ENCODE assay signal across 9 cellular contexts in the genomic region with DNA sequence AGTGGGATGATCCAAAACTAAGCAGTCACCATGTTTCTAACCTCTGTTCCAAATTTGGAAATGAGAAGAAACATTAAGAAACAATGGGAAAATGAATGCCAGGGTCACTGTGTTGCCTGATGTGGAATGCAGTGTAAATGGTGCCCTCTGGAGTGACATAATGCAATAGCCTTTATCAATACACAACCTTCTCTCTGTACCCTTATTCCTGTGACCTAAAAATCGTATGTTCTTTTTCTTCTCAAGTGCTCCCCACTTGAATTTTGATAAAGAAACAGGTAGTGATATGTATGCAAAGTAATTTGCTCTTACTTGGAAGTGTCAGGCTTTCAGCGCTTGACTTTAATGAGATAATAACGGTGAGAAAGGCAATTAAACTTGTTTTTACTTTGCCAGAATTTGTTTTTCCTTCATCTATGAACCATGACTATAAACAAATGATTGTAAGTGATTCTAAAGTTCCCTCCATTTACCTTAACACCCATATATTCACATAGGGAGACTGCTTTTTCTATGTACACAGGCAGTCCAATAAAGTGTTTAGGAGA.
DNase-seq lines count a peak whose midpoint lies in the region; ATAC-seq and TF ChIP-seq lines count a peak whose summit lies in the region.
"Had no signal": no experiment of that assay in that cellular context is flagged by ENCODE, and none has a peak within 500 bp of the region (broad histone marks: within the 10 kb centered on the region; RNA-seq: fewer than 3 reads in every experiment).

No MANE protein-coding gene starts in this region.

- H3K9ac ChIP-seq in SK-N-SH, result no peak overlapping the region

- 51% methylated on average over 3 of the region's 3 CpGs for WGBS in SK-N-SH (ENCODE audit: low lambda C conversion rate)
- 37 to 40% methylated on average over 3 of the region's 3 CpGs for WGBS in transverse colon (ENCODE audit: low coverage in 1 of 2), 2 donors

- H3F3A ChIP-seq in SK-N-SH (replicated peaks; ENCODE audit: insufficient read depth), result no peaks in the 10 kb centered on the region

- H3K9me3 ChIP-seq in cardiac muscle cell (ENCODE audit: low read depth) (no peaks in the 10 kb centered on the region), SK-N-SH (no peaks in the 10 kb centered on the region), transverse colon (no peaks in the 10 kb centered on the region)

- no peaks in the 10 kb centered on the region for H3K79me2 ChIP-seq in SK-N-SH (ENCODE audit: insufficient read depth)

- ATAC-seq in Right ventricle myocardium inferior (no peak), left ventricle myocardium superior (peak; percentile 74), GM18867 (IDR thresholded peaks at IDR 0.05; ENCODE audit: unreplicated experiment) (no peak), GM21515 (IDR thresholded peaks at IDR 0.05; ENCODE audit: unreplicated experiment) (no peak)

- no peak overlapping the region for H2AFZ ChIP-seq in SK-N-SH (ENCODE audit: low read depth)

- no peaks in the 10 kb centered on the region for H4K20me1 ChIP-seq in SK-N-SH (ENCODE audit: insufficient read depth)

- H3K4me1 ChIP-seq in cardiac muscle cell (ENCODE audit: low read depth) (peaks cover 3% of the 10 kb centered on the region), SK-N-SH (ENCODE audit: control insufficient read depth in 1 of 2, insufficient read depth in 2 of 2, low read depth in 1 of 2, low read length in 1 of 2) (no peaks in the 10 kb centered on the region), transverse colon (peaks cover 0 to 16% (median 2%) of the 10 kb centered on the region in 4 donors)

- TF ChIP-seq CTCF in cardiac muscle cell (IDR thresholded peaks at IDR 0.05; ENCODE audit: low read depth, low read length), result peak; percentile 47
- TF ChIP-seq CTCF in SK-N-SH (IDR thresholded peaks at IDR 0.05), result peak; percentile 63
- peak; percentile 35 to 66 (median 43) for TF ChIP-seq CTCF in transverse colon (IDR thresholded peaks at IDR 0.05)
- TF ChIP-seq CTCF in GM13976 (IDR thresholded peaks at IDR 0.05; ENCODE audit: borderline replicate concordance, control extremely low read depth, extremely low read depth, insufficient read depth, missing control alignments), result no peak

- no peaks in the 10 kb centered on the region for H3K9me2 ChIP-seq in SK-N-SH

- TF ChIP-seq EP300 in SK-N-SH (IDR thresholded peaks at IDR 0.05; ENCODE audit: borderline replicate concordance in 1 of 2, low read depth in 1 of 2, low read length in 1 of 2) (no peak), transverse colon (IDR thresholded peaks at IDR 0.05; ENCODE audit: low read depth) (no peak)

- TF ChIP-seq RAD21 in SK-N-SH (IDR thresholded peaks at IDR 0.05; ENCODE audit: low read length), result peak; percentile 83

- POLR2A ChIA-PET in SK-N-SH (lab: Yijun Ruan, JAX), result no interaction called here

- H3K4me2 ChIP-seq in SK-N-SH, result no peak overlapping the region

- peak; percentile 50 to 64 for DNase-seq in cardiac muscle cell (ENCODE audit: low read depth in 1 of 2, low spot score in 1 of 2)
- DNase-seq in Right ventricle myocardium inferior (ENCODE audit: missing footprints), result no peak
- peak; percentile 47 for DNase-seq in SK-N-SH
- DNase-seq in left ventricle myocardium superior, result no peak
- DNase-seq in transverse colon, result no peak
- no peak for DNase-seq in GM13976 (ENCODE audit: low spot score)
- DNase-seq: activated naive CD8-positive, alpha-beta T cell treated with anti-CD3 and anti-CD28 coated beads, Interleukin-2, amount 10 ng/mL, durations not matched to agents 7 days and 5 days had no signal

- H3K27me3 ChIP-seq in cardiac muscle cell, result peaks cover 12% of the 10 kb centered on the region
- no peaks in the 10 kb centered on the region for H3K27me3 ChIP-seq in SK-N-SH (ENCODE audit: insufficient read depth)
- H3K27me3 ChIP-seq in transverse colon, result peaks cover 29% of the 10 kb centered on the region

- intact Hi-C loops in Right ventricle myocardium inferior (cut with DNase I), result loop anchor here (5.0 kb wide), 1 partner anchor 143 kb away; no protein-coding TSS in a partner anchor
- intact Hi-C loops in left ventricle myocardium superior (cut with micrococcal nuclease), result no loop called here
- intact Hi-C loops in transverse colon (cut with DNase I; ENCODE audit: low total_unique reads), result loop anchor here (1.0 kb wide), 1 partner anchor 18 kb away; no protein-coding TSS in a partner anchor

- H3K36me3 ChIP-seq in cardiac muscle cell, result no peaks in the 10 kb centered on the region
- no peaks in the 10 kb centered on the region for H3K36me3 ChIP-seq in SK-N-SH (replicated peaks in 1 of 2; ENCODE audit: control insufficient read depth in 1 of 2, insufficient read depth in 2 of 2, low read length in 1 of 2)
- no peaks in the 10 kb centered on the region for H3K36me3 ChIP-seq in transverse colon

- H3K27ac ChIP-seq in cardiac muscle cell (no peak overlapping the region), SK-N-SH (ENCODE audit: low read depth in 2 of 2, low read length in 1 of 2) (no peak overlapping the region), transverse colon (no peak overlapping the region)

- CTCF ChIA-PET in SK-N-SH (lab: Yijun Ruan, JAX), result interaction anchor here (0.9 to 1.7 kb wide), 4 partner anchors 13 to 455 kb away, joined by 3 to 9 read pairs (median 4); no protein-coding TSS in a partner anchor

- no peak overlapping the region for H3K4me3 ChIP-seq in cardiac muscle cell
- no peak overlapping the region for H3K4me3 ChIP-seq in SK-N-SH (ENCODE audit: low read depth in 2 of 2, low read length in 1 of 2)
- no peak overlapping the region for H3K4me3 ChIP-seq in transverse colon

- in situ Hi-C loops in transverse colon (cut with MboI; ENCODE audit: low pct_ligation_motif_present in 1 of 4, low pct_unique_long_range_greater_than_20kb in 1 of 4, low sequenced_read_pairs in 3 of 4) (loop anchor here in 3 of 4 donors (25.0 kb wide), 1 partner anchor 378 kb away; no protein-coding TSS in a partner anchor), GM13976 (cut with MboI; ENCODE audit: low sequenced_read_pairs, unreplicated experiment) (no loop called here)

- no peak for TF ChIP-seq POLR2A in transverse colon (IDR thresholded peaks at IDR 0.05)

TF ChIP-seq in SK-N-SH, 30 proteins besides CTCF, POLR2A, EP300 and RAD21:
- TF ChIP-seq, protein P1, sequence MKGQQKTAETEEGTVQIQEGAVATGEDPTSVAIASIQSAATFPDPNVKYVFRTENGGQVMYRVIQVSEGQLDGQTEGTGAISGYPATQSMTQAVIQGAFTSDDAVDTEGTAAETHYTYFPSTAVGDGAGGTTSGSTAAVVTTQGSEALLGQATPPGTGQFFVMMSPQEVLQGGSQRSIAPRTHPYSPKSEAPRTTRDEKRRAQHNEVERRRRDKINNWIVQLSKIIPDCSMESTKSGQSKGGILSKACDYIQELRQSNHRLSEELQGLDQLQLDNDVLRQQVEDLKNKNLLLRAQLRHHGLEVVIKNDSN (IDR thresholded peaks at IDR 0.05; ENCODE audit: borderline replicate concordance, low read depth), result no peak
- peak; percentile 77 for TF ChIP-seq SMC3 (IDR thresholded peaks at IDR 0.05; ENCODE audit: low read depth, low read length)

Comparison
In these comparisons a context has a peak if more than half of its experiments do, and no peak if none do; other contexts are left out.
1. DNase-seq: peak in cardiac muscle cell (2 of 2) and SK-N-SH (single experiment); none in Right ventricle myocardium inferior (single experiment), left ventricle myocardium superior (single experiment), transverse colon (single experiment) and GM13976 (single experiment).